In the genomic region with DNA sequence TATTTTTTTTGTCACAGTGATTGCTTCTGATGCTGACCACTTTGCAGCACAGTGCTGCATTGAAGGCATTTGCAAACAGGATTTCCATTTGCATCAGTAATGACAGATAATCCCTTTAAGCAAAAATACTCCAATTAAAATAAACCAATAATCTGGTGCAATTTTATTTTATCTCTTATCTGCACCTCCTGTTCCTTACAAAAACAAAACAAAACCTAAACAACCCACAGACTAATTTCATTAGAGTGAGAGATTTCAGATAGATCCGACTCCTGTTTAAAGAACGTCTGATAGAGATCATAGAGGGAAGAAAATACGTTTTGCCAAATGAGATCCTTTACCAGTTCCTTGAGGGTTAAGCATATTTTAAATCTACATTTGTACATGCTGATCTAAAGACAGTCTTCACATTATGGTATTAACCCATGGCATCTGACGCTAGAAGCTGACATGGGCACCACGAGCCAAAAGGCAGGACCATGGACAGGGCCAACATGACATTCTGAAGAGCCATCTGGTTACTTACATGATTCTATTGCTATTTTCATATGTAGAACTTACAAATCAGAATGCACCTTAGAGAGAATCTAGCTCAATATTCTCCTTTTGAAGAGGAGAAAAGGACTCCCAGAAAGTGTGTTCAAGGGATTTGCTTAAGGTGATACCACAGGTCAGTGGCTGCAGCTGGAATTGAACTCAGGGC, we compare ENCODE assay signal across 14 cellular contexts.
DNase-seq lines count a peak whose midpoint lies in the region; ATAC-seq and TF ChIP-seq lines count a peak whose summit lies in the region.
"Had no signal": no experiment of that assay in that cellular context is flagged by ENCODE, and none has a peak within 500 bp of the region (broad histone marks: within the 10 kb centered on the region; RNA-seq: fewer than 3 reads in every experiment).

No MANE protein-coding gene starts in this region.

- no TSS peak for BruUV-seq in HCT116 (replicated peaks; lab: Mats Ljungman, UMichigan)

- H3K4me3 ChIP-seq in AG10803 (ENCODE audit: low read length) = no peak overlapping the region
- no peak overlapping the region for H3K4me3 ChIP-seq in HCT116 (replicated peaks in 1 of 2; ENCODE audit: low read depth in 1 of 2, low read length in 2 of 2)
- H3K4me3 ChIP-seq in SJCRH30 = no peak overlapping the region
- no peak overlapping the region for H3K4me3 ChIP-seq in fibroblast of the aortic adventitia (ENCODE audit: low read depth, low read length)
- no peak overlapping the region for H3K4me3 ChIP-seq in smooth muscle cell
- H3K4me3 ChIP-seq: adrenal gland, mucosa of descending colon had no signal

- H3K9me3 ChIP-seq in HCT116 (ENCODE audit: control insufficient read depth in 1 of 2, insufficient read depth in 1 of 2, low read depth in 1 of 2, low read length in 2 of 2) (no peaks in the 10 kb centered on the region), SJCRH30 (replicated peaks) (no peaks in the 10 kb centered on the region), smooth muscle cell (replicated peaks; ENCODE audit: low read depth) (no peaks in the 10 kb centered on the region)
- H3K9me3 ChIP-seq: adrenal gland, mucosa of descending colon had no signal

- no peaks in the 10 kb centered on the region for H3K4me1 ChIP-seq in HCT116 (ENCODE audit: control insufficient read depth in 1 of 2, insufficient read depth in 2 of 2, low read length in 2 of 2)
- H3K4me1 ChIP-seq in SJCRH30 = no peaks in the 10 kb centered on the region
- peaks cover 14% of the 10 kb centered on the region for H3K4me1 ChIP-seq in smooth muscle cell (ENCODE audit: low read depth)
- H3K4me1 ChIP-seq: adrenal gland had no signal

- no peak for TF ChIP-seq POLR2A in HCT116 (IDR thresholded peaks at IDR 0.05; ENCODE audit: borderline replicate concordance, extremely low read depth, insufficient read depth, insufficient read length)

- intact Hi-C loops in HCT116 (cut with micrococcal nuclease) = no loop called here

- H3K36me3 ChIP-seq in HCT116 (ENCODE audit: control insufficient read depth in 1 of 2, insufficient read depth in 2 of 2, low read length in 2 of 2) (no peaks in the 10 kb centered on the region), SJCRH30 (no peaks in the 10 kb centered on the region), smooth muscle cell (ENCODE audit: low read depth) (no peaks in the 10 kb centered on the region)
- H3K36me3 ChIP-seq: adrenal gland had no signal

- DNase-seq in AG10803 (ENCODE audit: low read depth) (peak; percentile 25), HCT116 (ENCODE audit: low read depth, low spot score) (no peak), SJCRH30 (peak; percentile 9 to 45), fibroblast of the aortic adventitia (ENCODE audit: low read depth) (peak; percentile 53), HuH-7 (ENCODE audit: low spot score) (no peak), smooth muscle cell (lab: John Stamatoyannopoulos, UW; ENCODE audit: unreplicated experiment) (no peak), hypothalamus (lab: John Stamatoyannopoulos, UW) (no peak)
- DNase-seq: CD4-positive, CD25-positive, alpha-beta regulatory T cell; H7; NCI-H2107; retina had no signal

- H3K27ac ChIP-seq in HCT116 (ENCODE audit: low read depth, low read length) (no peak overlapping the region), SJCRH30 (no peak overlapping the region), smooth muscle cell (ENCODE audit: low read depth) (no peak overlapping the region)
- H3K27ac ChIP-seq: adrenal gland had no signal

- ATAC-seq in HCT116 (no peak), GM18868 (IDR thresholded peaks at IDR 0.05; ENCODE audit: unreplicated experiment) (no peak)
- ATAC-seq: mucosa of descending colon had no signal

- H3K4me2 ChIP-seq in HCT116 (ENCODE audit: low read length) (no peak overlapping the region), smooth muscle cell (no peak overlapping the region)

- no peaks in the 10 kb centered on the region for H3K9me2 ChIP-seq in HCT116 (ENCODE audit: insufficient read depth)

- 63% methylated on average over 5 of the region's 5 CpGs for WGBS in smooth muscle cell (ENCODE audit: low lambda C conversion rate)

- H2AFZ ChIP-seq in HCT116 (ENCODE audit: low read depth, low read length, poor library complexity, severe bottlenecking) (no peak overlapping the region), smooth muscle cell (ENCODE audit: low read depth) (no peak overlapping the region)

- POLR2A ChIA-PET in HCT116 (lab: Charles Lee) = no interaction called here

- CTCF ChIA-PET in HCT116 (lab: Charles Lee) = no interaction called here

- H3F3A ChIP-seq in smooth muscle cell (ENCODE audit: low read depth) = peaks cover 21% of the 10 kb centered on the region

- RAD21 ChIA-PET in HCT116 (lab: Charles Lee; ENCODE audit: low non-redundant PET in 1 of 2, low total read pairs in 2 of 2, uncharacterized antibody in 2 of 2, unreplicated experiment in 2 of 2) = no interaction called here

- no peak for TF ChIP-seq RAD21 in HCT116 (IDR thresholded peaks at IDR 0.05; ENCODE audit: low read depth)

- no peaks in the 10 kb centered on the region for H3K79me2 ChIP-seq in HCT116 (ENCODE audit: insufficient read depth, low read length)
- no peaks in the 10 kb centered on the region for H3K79me2 ChIP-seq in smooth muscle cell (ENCODE audit: low read depth)

- TF ChIP-seq CTCF in AG10803 (conservative IDR thresholded peaks at IDR 0.05; ENCODE audit: low read length) = no peak
- no peak for TF ChIP-seq CTCF in HCT116 (IDR thresholded peaks at IDR 0.05 in 2 of 3, conservative IDR thresholded peaks at IDR 0.05 in 1 of 3; ENCODE audit: borderline replicate concordance in 1 of 3, insufficient read depth in 1 of 3, low read depth in 2 of 3, low read length in 2 of 3)
- no peak for TF ChIP-seq CTCF in fibroblast of the aortic adventitia (IDR thresholded peaks at IDR 0.05; ENCODE audit: insufficient read depth, low read length)
- TF ChIP-seq CTCF in smooth muscle cell (IDR thresholded peaks at IDR 0.05; ENCODE audit: borderline replicate concordance, insufficient read depth, poor library complexity, severe bottlenecking) = no peak

- H3K27me3 ChIP-seq in HCT116 (ENCODE audit: insufficient read depth, low read length) = peaks cover 36% of the 10 kb centered on the region
- H3K27me3 ChIP-seq in SJCRH30 = no peaks in the 10 kb centered on the region
- H3K27me3 ChIP-seq in smooth muscle cell (ENCODE audit: low read depth) = no peaks in the 10 kb centered on the region
- H3K27me3 ChIP-seq: adrenal gland had no signal

- H4K20me1 ChIP-seq in HCT116 (ENCODE audit: insufficient read depth) (no peaks in the 10 kb centered on the region), smooth muscle cell (ENCODE audit: low read depth) (no peaks in the 10 kb centered on the region)

- H3K9ac ChIP-seq in HCT116 (ENCODE audit: low read length) (no peak overlapping the region), smooth muscle cell (ENCODE audit: low read depth) (no peak overlapping the region)

TF ChIP-seq in HCT116, 20 proteins besides CTCF, POLR2A, EP300 and RAD21:
- TF ChIP-seq, protein P1, sequence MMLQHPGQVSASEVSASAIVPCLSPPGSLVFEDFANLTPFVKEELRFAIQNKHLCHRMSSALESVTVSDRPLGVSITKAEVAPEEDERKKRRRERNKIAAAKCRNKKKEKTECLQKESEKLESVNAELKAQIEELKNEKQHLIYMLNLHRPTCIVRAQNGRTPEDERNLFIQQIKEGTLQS (IDR thresholded peaks at IDR 0.05) = no peak
- no peak for TF ChIP-seq EZH2phosphoT487 (IDR thresholded peaks at IDR 0.05; ENCODE audit: borderline replicate concordance)
- TF ChIP-seq, protein P2, sequence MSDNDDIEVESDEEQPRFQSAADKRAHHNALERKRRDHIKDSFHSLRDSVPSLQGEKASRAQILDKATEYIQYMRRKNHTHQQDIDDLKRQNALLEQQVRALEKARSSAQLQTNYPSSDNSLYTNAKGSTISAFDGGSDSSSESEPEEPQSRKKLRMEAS (IDR thresholded peaks at IDR 0.05) = no peak
- TF ChIP-seq, protein P3, sequence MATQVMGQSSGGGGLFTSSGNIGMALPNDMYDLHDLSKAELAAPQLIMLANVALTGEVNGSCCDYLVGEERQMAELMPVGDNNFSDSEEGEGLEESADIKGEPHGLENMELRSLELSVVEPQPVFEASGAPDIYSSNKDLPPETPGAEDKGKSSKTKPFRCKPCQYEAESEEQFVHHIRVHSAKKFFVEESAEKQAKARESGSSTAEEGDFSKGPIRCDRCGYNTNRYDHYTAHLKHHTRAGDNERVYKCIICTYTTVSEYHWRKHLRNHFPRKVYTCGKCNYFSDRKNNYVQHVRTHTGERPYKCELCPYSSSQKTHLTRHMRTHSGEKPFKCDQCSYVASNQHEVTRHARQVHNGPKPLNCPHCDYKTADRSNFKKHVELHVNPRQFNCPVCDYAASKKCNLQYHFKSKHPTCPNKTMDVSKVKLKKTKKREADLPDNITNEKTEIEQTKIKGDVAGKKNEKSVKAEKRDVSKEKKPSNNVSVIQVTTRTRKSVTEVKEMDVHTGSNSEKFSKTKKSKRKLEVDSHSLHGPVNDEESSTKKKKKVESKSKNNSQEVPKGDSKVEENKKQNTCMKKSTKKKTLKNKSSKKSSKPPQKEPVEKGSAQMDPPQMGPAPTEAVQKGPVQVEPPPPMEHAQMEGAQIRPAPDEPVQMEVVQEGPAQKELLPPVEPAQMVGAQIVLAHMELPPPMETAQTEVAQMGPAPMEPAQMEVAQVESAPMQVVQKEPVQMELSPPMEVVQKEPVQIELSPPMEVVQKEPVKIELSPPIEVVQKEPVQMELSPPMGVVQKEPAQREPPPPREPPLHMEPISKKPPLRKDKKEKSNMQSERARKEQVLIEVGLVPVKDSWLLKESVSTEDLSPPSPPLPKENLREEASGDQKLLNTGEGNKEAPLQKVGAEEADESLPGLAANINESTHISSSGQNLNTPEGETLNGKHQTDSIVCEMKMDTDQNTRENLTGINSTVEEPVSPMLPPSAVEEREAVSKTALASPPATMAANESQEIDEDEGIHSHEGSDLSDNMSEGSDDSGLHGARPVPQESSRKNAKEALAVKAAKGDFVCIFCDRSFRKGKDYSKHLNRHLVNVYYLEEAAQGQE (IDR thresholded peaks at IDR 0.05; ENCODE audit: low read depth) = peak; percentile 68
- TF ChIP-seq YY1 (IDR thresholded peaks at IDR 0.05; ENCODE audit: extremely low read depth, insufficient replicate concordance, low read depth, low read length) = no peak
- no peak for TF ChIP-seq SIN3A (IDR thresholded peaks at IDR 0.05; ENCODE audit: low read depth)
- TF ChIP-seq EZH2 (IDR thresholded peaks at IDR 0.05) = no peak
- no peak for TF ChIP-seq ZNF274 (IDR thresholded peaks at IDR 0.05; ENCODE audit: low read depth, low read length)
- no peak for TF ChIP-seq POLR2AphosphoS5 (IDR thresholded peaks at IDR 0.05; ENCODE audit: low read depth, low read length)

Comparison
In these comparisons a context has a peak if more than half of its experiments do, and no peak if none do; other contexts are left out.
1. DNase-seq: peak in AG10803 (single experiment), SJCRH30 (2 of 2) and fibroblast of the aortic adventitia (single experiment); none in HCT116 (single experiment), HuH-7 (single experiment), smooth muscle cell (single experiment) and hypothalamus (0 of 51).